11 cellular contexts compared by ENCODE assay signal in genomic region chr6:132490024-132490423, GRCh38. TPM values are rescaled to one million over a fixed set of nuclear protein-coding genes. Genes with fewer than 3 reads are reported as not detected.
DNase-seq lines count a peak whose midpoint lies in the region; ATAC-seq and TF ChIP-seq lines count a peak whose summit lies in the region.
"Had no signal": no experiment of that assay in that cellular context is flagged by ENCODE, and none has a peak within 500 bp of the region (broad histone marks: within the 10 kb centered on the region; RNA-seq: fewer than 3 reads in every experiment).

No MANE protein-coding gene starts in this region.

- H3K9me3 Mint-ChIP-seq in WTC11, result peaks cover 17% of the 10 kb centered on the region
- peaks cover 3 to 6% of the 10 kb centered on the region in 2 donors for H3K9me3 Mint-ChIP-seq in activated T-cell treated with anti-CD3 and anti-CD28 coated beads, Interleukin-2, amount 50 U/mL, for 72 hours

- POLR2A ChIA-PET in WTC11 (lab: Charles Lee), result interaction anchor here (0.6 kb wide), 1 partner anchor 441 kb away, joined by 3 read pairs; no protein-coding TSS in a partner anchor

- no peaks in the 10 kb centered on the region for H3K27me3 ChIP-seq in subcutaneous abdominal adipose tissue (ENCODE audit: control insufficient read depth in 5 of 5, insufficient read depth in 4 of 5, low read length in 5 of 5)
- H3K27me3 ChIP-seq: body of pancreas, MG63 had no signal

- H3K36me3 Mint-ChIP-seq in WTC11, result peaks cover 12% of the 10 kb centered on the region
- peaks cover 8 to 9% of the 10 kb centered on the region in 2 donors for H3K36me3 Mint-ChIP-seq in activated T-cell treated with anti-CD3 and anti-CD28 coated beads, Interleukin-2, amount 50 U/mL, for 72 hours (ENCODE audit: insufficient read depth in 2 of 2)

- H3K4me3 Mint-ChIP-seq in WTC11, result no peak overlapping the region
- no peak overlapping the region for H3K4me3 Mint-ChIP-seq in activated T-cell treated with anti-CD3 and anti-CD28 coated beads, Interleukin-2, amount 50 U/mL, for 72 hours

- peaks cover 0 to 3% (median 0%) of the 10 kb centered on the region in 5 donors for H3K9me3 ChIP-seq in subcutaneous abdominal adipose tissue (ENCODE audit: control insufficient read depth in 5 of 5, low read length in 5 of 5)
- H3K9me3 ChIP-seq: body of pancreas had no signal

- CTCF ChIA-PET in WTC11 (lab: Charles Lee), result interaction anchor here (0.8 to 1.9 kb wide), 4 partner anchors 15 to 210 kb away, joined by 3 to 9 read pairs (median 4); partner anchors contain the start of gene STX7

- ATAC-seq in GM19328 (IDR thresholded peaks at IDR 0.05; ENCODE audit: unreplicated experiment) (peak; percentile 39), HG03039 (IDR thresholded peaks at IDR 0.05; ENCODE audit: unreplicated experiment) (peak; percentile 39), WTC11 (no peak)
- no peak for ATAC-seq in activated T-cell treated with anti-CD3 and anti-CD28 coated beads, Interleukin-2, amount 50 U/mL, for 72 hours (replicated peaks in 1 of 2)
- ATAC-seq: body of pancreas had no signal

- no peak overlapping the region; the same call in 1 of the 2 replicates for H3K27ac Mint-ChIP-seq in WTC11
- H3K27ac Mint-ChIP-seq in activated T-cell treated with anti-CD3 and anti-CD28 coated beads, Interleukin-2, amount 50 U/mL, for 72 hours, result no peak overlapping the region

- peaks cover 0 to 32% (median 30%) of the 10 kb centered on the region in 5 donors for H3K4me1 ChIP-seq in subcutaneous abdominal adipose tissue (ENCODE audit: control insufficient read depth in 5 of 5, insufficient read depth in 5 of 5, low read length in 5 of 5)

- DNase-seq in fibroblast of mammary gland (ENCODE audit: low read depth), result peak; percentile 62
- DNase-seq in SHP77 (lab: John Stamatoyannopoulos, UW), result no peak
- DNase-seq in WTC11 (ENCODE audit: low spot score), result no peak
- DNase-seq in activated T-cell treated with anti-CD3 and anti-CD28 coated beads, Interleukin-2, amount 50 U/mL, for 72 hours, result no peak
- DNase-seq in RKO (ENCODE audit: low spot score), result no peak
- DNase-seq: islet precursor cell, MG63 had no signal

- peaks cover 0 to 6% (median 0%) of the 10 kb centered on the region in 5 donors for H3K36me3 ChIP-seq in subcutaneous abdominal adipose tissue (ENCODE audit: control insufficient read depth in 5 of 5, insufficient read depth in 5 of 5, low read length in 5 of 5)

- no peaks in the 10 kb centered on the region for H3K4me1 Mint-ChIP-seq in WTC11
- peaks cover 9% of the 10 kb centered on the region for H3K4me1 Mint-ChIP-seq in activated T-cell treated with anti-CD3 and anti-CD28 coated beads, Interleukin-2, amount 50 U/mL, for 72 hours (ENCODE audit: low read depth)

- no peaks in the 10 kb centered on the region for H3K27me3 Mint-ChIP-seq in WTC11 (ENCODE audit: low read depth)
- H3K27me3 Mint-ChIP-seq in activated T-cell treated with anti-CD3 and anti-CD28 coated beads, Interleukin-2, amount 50 U/mL, for 72 hours (ENCODE audit: low read depth), result no peaks in the 10 kb centered on the region

- H3K4me3 ChIP-seq in fibroblast of mammary gland (ENCODE audit: control insufficient read depth, low read depth, low read length), result no peak overlapping the region
- peak overlapping the region in 1 of 5 donors; percentile 22 for H3K4me3 ChIP-seq in subcutaneous abdominal adipose tissue (ENCODE audit: low read depth in 1 of 5, low read length in 5 of 5)
- H3K4me3 ChIP-seq: body of pancreas, MG63 had no signal

- H3K9ac ChIP-seq in subcutaneous abdominal adipose tissue (ENCODE audit: low read length in 5 of 5), result peak overlapping the region in 4 of 5 donors; percentile 21 to 63 (median 56)

- no peak for TF ChIP-seq CTCF in fibroblast of mammary gland (conservative IDR thresholded peaks at IDR 0.05; ENCODE audit: control insufficient read depth, insufficient read depth, low read depth, low read length)
- TF ChIP-seq CTCF in WTC11 (IDR thresholded peaks at IDR 0.05), result no peak

- H3K27ac ChIP-seq in subcutaneous abdominal adipose tissue (ENCODE audit: low read depth, low read length), result peak overlapping the region; percentile 87

TF ChIP-seq in WTC11, 78 proteins besides CTCF, POLR2A, EP300 and RAD21:
- TF ChIP-seq ELF4 (CRISPR knock-in tag; IDR thresholded peaks at IDR 0.05; ENCODE audit: low read depth), result no peak
TF ChIP-seq in WTC11: peak in this region for 0.

RNA-seq across cellular contexts. Expression of gene STX7, which starts 22.9 kb away (rescaled TPM):
- 25.6 to 30.4 TPM (median 26.5 TPM) in 3 replicates for total RNA-seq in WTC11 (2021)
- 10 to 100 TPM; 10.6 to 15.3 TPM for total RNA-seq in activated T-cell treated with anti-CD3 and anti-CD28 coated beads, Interleukin-2, amount 50 U/mL, for 72 hours

RNA-seq across cellular contexts. Expression of gene TAAR9, which starts 48.1 kb away (rescaled TPM):
- not detected in 3 replicates for total RNA-seq in WTC11 (2021)
- not detected for total RNA-seq in activated T-cell treated with anti-CD3 and anti-CD28 coated beads, Interleukin-2, amount 50 U/mL, for 72 hours
- total RNA-seq: body of pancreas had no signal

Comparison
In these comparisons a context has a peak if more than half of its experiments do, and no peak if none do; other contexts are left out.
1. ATAC-seq: peak in GM19328 (single experiment) and HG03039 (single experiment); none in WTC11 (single experiment) and activated T-cell treated with anti-CD3 and anti-CD28 coated beads, Interleukin-2, amount 50 U/mL, for 72 hours (0 of 2).